1 cellular context compared by ENCODE assay signal in the genomic region with DNA sequence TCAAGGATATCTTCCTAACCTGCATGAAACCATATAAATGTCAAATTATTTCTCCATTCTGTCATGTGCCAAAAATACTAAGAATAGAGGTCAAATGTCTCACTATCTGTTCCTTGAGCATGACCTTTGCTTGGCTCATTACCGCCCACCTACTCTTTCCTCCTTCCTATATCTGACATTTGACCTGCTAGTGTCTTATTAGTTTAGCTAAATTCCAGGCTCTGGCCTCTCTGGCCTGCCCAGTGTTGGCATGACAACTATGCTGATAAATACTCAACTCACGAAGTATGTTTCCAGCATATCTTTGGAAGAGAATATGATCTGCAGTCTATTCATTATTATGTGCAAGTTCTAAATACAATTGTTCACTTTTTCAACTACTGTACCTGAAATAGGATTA. TPM values are rescaled to one million over a fixed set of nuclear protein-coding genes. Genes with fewer than 3 reads are reported as not detected.
"Had no signal": no experiment of that assay in that cellular context is flagged by ENCODE, and none has a peak within 500 bp of the region (broad histone marks: within the 10 kb centered on the region; RNA-seq: fewer than 3 reads in every experiment).

No MANE protein-coding gene starts in this region.

RNA-seq across cellular contexts. Expression of gene SAXO2, which starts 58.0 kb away (rescaled TPM):
- total RNA-seq: glomerular endothelial cell had no signal
